ENCODE assay signal across 8 cellular contexts in the genomic region with DNA sequence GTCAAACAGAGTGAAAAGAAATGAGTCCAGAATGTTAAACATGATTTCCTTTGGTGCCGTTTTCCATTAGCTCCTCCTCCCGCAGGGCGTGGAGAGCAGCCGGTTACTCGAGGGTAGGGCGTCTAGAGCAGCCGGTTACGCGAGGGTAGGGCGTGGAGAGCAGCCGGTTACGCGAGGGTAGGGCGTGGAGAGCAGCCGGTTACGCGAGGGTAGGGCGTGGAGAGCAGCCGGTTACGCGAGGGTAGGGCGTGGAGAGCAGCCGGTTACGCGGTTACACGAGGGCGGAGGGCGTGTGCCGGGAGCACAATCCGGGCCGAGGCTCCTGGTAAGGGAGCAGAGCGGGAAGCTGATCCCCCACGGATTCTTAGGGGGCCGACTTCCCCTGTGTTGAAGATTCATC.
DNase-seq lines count a peak whose midpoint lies in the region; ATAC-seq and TF ChIP-seq lines count a peak whose summit lies in the region.
"Not testable (repeated sequence)": the region's sequence is repeated elsewhere in the genome, so short reads cannot be mapped to it uniquely, and the experiment has no call there.

No MANE protein-coding gene starts in this region.

- ATAC-seq in GM23338 (peak; percentile 56), gastroesophageal sphincter (peak; percentile 78), left ventricle myocardium superior (peak; percentile 56), psoas muscle (peak in 3 of 4 donors; percentile 18 to 34 (median 20))
- not testable (repeated sequence) for ATAC-seq in memory B cell (ENCODE audit: low read depth)

- H2AFZ ChIP-seq in GM23338, result not testable (repeated sequence)

- H4K20me1 ChIP-seq in GM23338 (replicated peaks; ENCODE audit: insufficient read depth), result not testable (repeated sequence)

- H3K27me3 Mint-ChIP-seq in GM23338 (ENCODE audit: insufficient read depth, low read depth, poor library complexity); endothelial cell (ENCODE audit: unreplicated experiment); memory B cell: not testable (repeated sequence)

- H3K27ac Mint-ChIP-seq in GM23338, result not testable (repeated sequence)
- H3K27ac Mint-ChIP-seq in endothelial cell (ENCODE audit: unreplicated experiment), result peak overlapping the region; percentile 84
- peak overlapping the region; percentile 47 for H3K27ac Mint-ChIP-seq in memory B cell

- TF ChIP-seq POLR2A in gastroesophageal sphincter (IDR thresholded peaks at IDR 0.05), result not testable (repeated sequence)

- intact Hi-C loops in left ventricle myocardium superior (cut with micrococcal nuclease); psoas muscle (cut with DNase I): not testable (repeated sequence)

- not testable (repeated sequence) for H3F3A ChIP-seq in GM23338 (replicated peaks; ENCODE audit: low read depth)

- peak overlapping the region; percentile 38 for H3K9ac ChIP-seq in adipocyte (ENCODE audit: low read length)

- TF ChIP-seq EP300 in gastroesophageal sphincter (IDR thresholded peaks at IDR 0.05), result not testable (repeated sequence)

- not testable (repeated sequence) for H3K9me3 ChIP-seq in adipocyte (ENCODE audit: control insufficient read depth, low read length); gastroesophageal sphincter; psoas muscle

- not testable (repeated sequence) for H3K4me3 ChIP-seq in GM23338, gastroesophageal sphincter, psoas muscle
- peak overlapping the region; percentile 52 for H3K4me3 ChIP-seq in adipocyte (ENCODE audit: low read length)

- H3K4me1 Mint-ChIP-seq in GM23338, result peaks cover 11% of the 10 kb centered on the region
- peaks cover 64% of the 10 kb centered on the region for H3K4me1 Mint-ChIP-seq in endothelial cell (ENCODE audit: unreplicated experiment)
- not testable (repeated sequence) for H3K4me1 Mint-ChIP-seq in memory B cell

- not testable (repeated sequence) for H3K27ac ChIP-seq in GM23338 (ENCODE audit: low read depth); psoas muscle
- peak overlapping the region in 1 of 4 donors; percentile 29 for H3K27ac ChIP-seq in gastroesophageal sphincter

- H3K4me1 ChIP-seq in GM23338 (ENCODE audit: insufficient read depth); psoas muscle: not testable (repeated sequence)
- H3K4me1 ChIP-seq in adipocyte (ENCODE audit: control insufficient read depth, insufficient read depth, low read length) (peaks cover 13% of the 10 kb centered on the region), gastroesophageal sphincter (peaks cover 0 to 24% (median 0%) of the 10 kb centered on the region in 3 donors)

- DNase-seq in AG08395 (ENCODE audit: low spot score) (peak; percentile 52), left ventricle myocardium superior (peak; percentile 50), psoas muscle (peak in 1 of 2 donors; percentile 59)
- DNase-seq in GM23338 (ENCODE audit: low spot score); adipocyte (ENCODE audit: low read depth); endothelial cell (ENCODE audit: low spot score); memory B cell (ENCODE audit: low spot score in 2 of 2): not testable (repeated sequence)

- H3K79me2 ChIP-seq in GM23338 (replicated peaks; ENCODE audit: insufficient read depth), result not testable (repeated sequence)

- 57 to 73% methylated on average over 19 to 32 of the region's 34 CpGs for WGBS in gastroesophageal sphincter (ENCODE audit: low coverage in 1 of 2), 2 donors
- WGBS in psoas muscle, 3 donors, result 84 to 88% (median 85%) methylated on average over 34 of the region's 34 CpGs

- H3K4me2 ChIP-seq in GM23338, result not testable (repeated sequence)

- H3K9me2 ChIP-seq in GM23338 (ENCODE audit: insufficient read depth), result not testable (repeated sequence)

- H3K9me3 Mint-ChIP-seq in GM23338; endothelial cell (ENCODE audit: unreplicated experiment); memory B cell: not testable (repeated sequence)

- H3K27me3 ChIP-seq in GM23338 (ENCODE audit: insufficient read depth); adipocyte (replicated peaks; ENCODE audit: control insufficient read depth, insufficient read depth, low read length); gastroesophageal sphincter; psoas muscle (ENCODE audit: insufficient read depth in 3 of 3, low read length in 2 of 3): not testable (repeated sequence)

- peaks cover 45% of the 10 kb centered on the region for H3K36me3 Mint-ChIP-seq in GM23338 (ENCODE audit: low read depth)
- peaks cover 33% of the 10 kb centered on the region for H3K36me3 Mint-ChIP-seq in endothelial cell (ENCODE audit: low read depth, unreplicated experiment)
- peaks cover 24% of the 10 kb centered on the region for H3K36me3 Mint-ChIP-seq in memory B cell

- not testable (repeated sequence) for TF ChIP-seq CTCF in GM23338 (conservative IDR thresholded peaks at IDR 0.05; ENCODE audit: low read depth in 2 of 2); endothelial cell (IDR thresholded peaks at IDR 0.05; ENCODE audit: unreplicated experiment); gastroesophageal sphincter (IDR thresholded peaks at IDR 0.05); psoas muscle (IDR thresholded peaks at IDR 0.05)

- not testable (repeated sequence) for H3K4me3 Mint-ChIP-seq in GM23338; endothelial cell (ENCODE audit: unreplicated experiment); memory B cell

- not testable (repeated sequence) for H3K36me3 ChIP-seq in GM23338 (ENCODE audit: insufficient read depth)
- H3K36me3 ChIP-seq in adipocyte (ENCODE audit: control insufficient read depth, insufficient read depth, low read length, severe bottlenecking), result peaks cover 52% of the 10 kb centered on the region
- peaks cover 0 to 92% of the 10 kb centered on the region in 2 donors for H3K36me3 ChIP-seq in gastroesophageal sphincter
- peaks cover 2 to 51% of the 10 kb centered on the region in 2 donors for H3K36me3 ChIP-seq in psoas muscle (ENCODE audit: insufficient read depth in 1 of 2, low read depth in 1 of 2)
